8 cellular contexts compared by ENCODE assay signal in genomic region chr18:79678665-79679551, GRCh38. TPM values are rescaled to one million over a fixed set of nuclear protein-coding genes. Genes with fewer than 3 reads are reported as not detected.
DNase-seq lines count a peak whose midpoint lies in the region; TF ChIP-seq lines count a peak whose summit lies in the region.

No MANE protein-coding gene starts in this region.

- peak overlapping the region; percentile 100 for H2AFZ ChIP-seq in neural progenitor cell (replicated peaks)

- TF ChIP-seq CTCF in HFF-Myc (IDR thresholded peaks at IDR 0.05; ENCODE audit: low read depth, low read length, missing control alignments) (no peak), neural progenitor cell (IDR thresholded peaks at IDR 0.05) (no peak)

- H3K79me2 ChIP-seq in neural progenitor cell (ENCODE audit: low read depth): peaks cover 51% of the 10 kb centered on the region

- H3K4me3 Mint-ChIP-seq in activated naive CD4-positive, alpha-beta T cell treated with anti-CD3 and anti-CD28 coated beads for 36 hours: peak overlapping the region; percentile 93
- peak overlapping the region; percentile 96 for H3K4me3 Mint-ChIP-seq in neural progenitor cell

- peaks cover 60% of the 10 kb centered on the region for H3K4me1 Mint-ChIP-seq in activated naive CD4-positive, alpha-beta T cell treated with anti-CD3 and anti-CD28 coated beads for 36 hours (ENCODE audit: low read depth)
- peaks cover 32% of the 10 kb centered on the region for H3K4me1 Mint-ChIP-seq in neural progenitor cell

- H3K27ac ChIP-seq in SJSA1 (peak overlapping the region; percentile 98), neural progenitor cell (peak overlapping the region; percentile 89), stomach smooth muscle (ENCODE audit: low read length) (peak overlapping the region; percentile 95)

- H3K4me3 ChIP-seq in HFF-Myc (replicated peaks; ENCODE audit: low read depth, low read length): peak overlapping the region; percentile 58
- peak overlapping the region; percentile 92 for H3K4me3 ChIP-seq in SJSA1
- peak overlapping the region; percentile 92 for H3K4me3 ChIP-seq in neural progenitor cell
- H3K4me3 ChIP-seq in stomach smooth muscle (ENCODE audit: low read length in 2 of 2): peak overlapping the region; percentile 66 to 96

- no peaks in the 10 kb centered on the region for H3K27me3 ChIP-seq in SJSA1 (replicated peaks)
- H3K27me3 ChIP-seq in neural progenitor cell: no peaks in the 10 kb centered on the region
- H3K27me3 ChIP-seq in stomach smooth muscle (ENCODE audit: control insufficient read depth in 1 of 2, insufficient read depth in 2 of 2, low read length in 2 of 2): no peaks in the 10 kb centered on the region

- CTCF ChIA-PET in activated naive CD4-positive, alpha-beta T cell treated with anti-CD3 and anti-CD28 coated beads for 36 hours (lab: Charles Lee): interaction anchor here (0.7 to 1.8 kb wide), 2 partner anchors 22 to 298 kb away, joined by 3 to 5 read pairs; no protein-coding TSS in a partner anchor

- peaks cover 35% of the 10 kb centered on the region for H4K20me1 ChIP-seq in neural progenitor cell (ENCODE audit: low read depth)

- H3K27me3 Mint-ChIP-seq in activated naive CD4-positive, alpha-beta T cell treated with anti-CD3 and anti-CD28 coated beads for 36 hours (ENCODE audit: low read depth): no peaks in the 10 kb centered on the region
- H3K27me3 Mint-ChIP-seq in neural progenitor cell (ENCODE audit: insufficient read depth, low read depth): peaks cover 9% of the 10 kb centered on the region

- intact Hi-C loops in activated naive CD4-positive, alpha-beta T cell treated with anti-CD3 and anti-CD28 coated beads for 36 hours (cut with micrococcal nuclease): loop anchor here (1.0 to 2.0 kb wide), 10 partner anchors 156 to 610 kb away; partner anchors contain the start of genes ADNP2, ATP9B, HSBP1L1 and NFATC1

- H3K4me2 ChIP-seq in neural progenitor cell: peak overlapping the region; percentile 80

- H3K9me3 Mint-ChIP-seq in activated naive CD4-positive, alpha-beta T cell treated with anti-CD3 and anti-CD28 coated beads for 36 hours: no peaks in the 10 kb centered on the region
- no peaks in the 10 kb centered on the region for H3K9me3 Mint-ChIP-seq in neural progenitor cell

- H3K9me3 ChIP-seq in SJSA1 (replicated peaks) (no peaks in the 10 kb centered on the region), neural progenitor cell (ENCODE audit: low read depth) (no peaks in the 10 kb centered on the region), stomach smooth muscle (ENCODE audit: control insufficient read depth in 2 of 2, low read length in 2 of 2) (no peaks in the 10 kb centered on the region)

- peaks cover 14% of the 10 kb centered on the region for H3K4me1 ChIP-seq in SJSA1 (replicated peaks)
- peaks cover 16% of the 10 kb centered on the region for H3K4me1 ChIP-seq in neural progenitor cell
- H3K4me1 ChIP-seq in stomach smooth muscle (ENCODE audit: control insufficient read depth, insufficient read depth, low read length): peaks cover 30% of the 10 kb centered on the region

- H3K9ac ChIP-seq in neural progenitor cell (peak overlapping the region; percentile 84), stomach smooth muscle (ENCODE audit: low read length in 2 of 2) (peak overlapping the region; percentile 74 to 89)

- H3K36me3 ChIP-seq in SJSA1 (peaks cover 21% of the 10 kb centered on the region), neural progenitor cell (no peaks in the 10 kb centered on the region), stomach smooth muscle (ENCODE audit: control insufficient read depth in 2 of 2, insufficient read depth in 2 of 2, low read length in 2 of 2) (peaks cover 0 to 3% of the 10 kb centered on the region in 2 donors)

- H3F3A ChIP-seq in neural progenitor cell (ENCODE audit: low read depth): no peaks in the 10 kb centered on the region

- DNase-seq in GM04503 (ENCODE audit: low read depth): peak; percentile 88
- DNase-seq in HFF-Myc (ENCODE audit: extremely low read depth, low read depth): peak; percentile 95
- DNase-seq in MV-4-11 (lab: John Stamatoyannopoulos, UW): peak; percentile 98
- DNase-seq in SJSA1 (ENCODE audit: low read depth in 1 of 2, low spot score in 2 of 2): peak; percentile 98 to 100
- DNase-seq in activated naive CD4-positive, alpha-beta T cell treated with anti-CD3 and anti-CD28 coated beads for 36 hours: peak; percentile 98
- peak; percentile 98 for DNase-seq in foreskin melanocyte
- peak; percentile 100 for DNase-seq in neural progenitor cell (ENCODE audit: low spot score)

- peaks cover 34% of the 10 kb centered on the region for H3K36me3 Mint-ChIP-seq in activated naive CD4-positive, alpha-beta T cell treated with anti-CD3 and anti-CD28 coated beads for 36 hours (ENCODE audit: low read depth)
- peaks cover 4% of the 10 kb centered on the region for H3K36me3 Mint-ChIP-seq in neural progenitor cell

- H3K27ac Mint-ChIP-seq in activated naive CD4-positive, alpha-beta T cell treated with anti-CD3 and anti-CD28 coated beads for 36 hours: peak overlapping the region; percentile 98
- H3K27ac Mint-ChIP-seq in neural progenitor cell: peak overlapping the region; percentile 93

RNA-seq across cellular contexts. Expression of gene CTDP1, which starts 0.7 kb away (rescaled TPM):
- 23.0 TPM in 2 replicates for total RNA-seq in SJSA1 (2014; rRNA removed; shearing (Covaris generic))
- 10 to 100 TPM; 28.0 to 29.1 TPM for total RNA-seq in activated naive CD4-positive, alpha-beta T cell treated with anti-CD3 and anti-CD28 coated beads for 36 hours
- 11.8 and 25.9 TPM in 2 replicates for total RNA-seq in neural progenitor cell (ENCODE audit: low replicate concordance)

Comparison
In these comparisons a context has a peak if more than half of its experiments do, and no peak if none do; other contexts are left out.
1. Peak in every context shown above with its lines: DNase-seq, H3K4me3 ChIP-seq and H3K27ac ChIP-seq.